In genomic region chr11:58618215-58618614, GRCh38 we compare ENCODE assay signal across 1 cellular context.
TF ChIP-seq lines count a peak whose summit lies in the region.

No MANE protein-coding gene starts in this region.

TF ChIP-seq in SK-N-SH treated with all-trans-retinoic acid at 6 μM for 48 hours, 23 proteins besides CTCF, POLR2A, EP300 and RAD21 (continued from another document):
- TF ChIP-seq PATZ1 (CRISPR knock-in tag; IDR thresholded peaks at IDR 0.05; ENCODE audit: borderline replicate concordance) (no peak), ESRRG (CRISPR knock-in tag; IDR thresholded peaks at IDR 0.05) (no peak), ISL1 (CRISPR knock-in tag; IDR thresholded peaks at IDR 0.05) (no peak), RARB (CRISPR knock-in tag; IDR thresholded peaks at IDR 0.05) (no peak), SNAI2 (CRISPR knock-in tag; IDR thresholded peaks at IDR 0.05) (no peak), OSR1 (CRISPR knock-in tag; IDR thresholded peaks at IDR 0.05) (no peak), TSHZ2 (CRISPR knock-in tag; IDR thresholded peaks at IDR 0.05) (no peak), ZNF70 (CRISPR knock-in tag; IDR thresholded peaks at IDR 0.05) (no peak), ZC3H10 (CRISPR knock-in tag; IDR thresholded peaks at IDR 0.05) (no peak), CSRNP3 (CRISPR knock-in tag; IDR thresholded peaks at IDR 0.05) (no peak), ZFP30 (CRISPR knock-in tag; IDR thresholded peaks at IDR 0.05) (no peak), GLIS3 (CRISPR knock-in tag; IDR thresholded peaks at IDR 0.05) (no peak), PPARA (CRISPR knock-in tag; IDR thresholded peaks at IDR 0.05; ENCODE audit: borderline replicate concordance) (no peak), ARNTL (CRISPR knock-in tag; IDR thresholded peaks at IDR 0.05; ENCODE audit: borderline replicate concordance, low read depth) (no peak)
